In genomic region chr2:39780825-39781600, GRCh38 we compare ENCODE assay signal across 1 cellular context.
TF ChIP-seq lines count a peak whose summit lies in the region.

No MANE protein-coding gene starts in this region.

TF ChIP-seq in HepG2, 621 proteins besides CTCF, POLR2A, EP300 and RAD21 (continued from another document):
- TF ChIP-seq ZNF770 (CRISPR knock-in tag; IDR thresholded peaks at IDR 0.05): peak; percentile 54; the same call in 1 of the 2 replicates
- TF ChIP-seq IRF2 (CRISPR knock-in tag; IDR thresholded peaks at IDR 0.05): 0 out of 2 replicates have a peak, but pooled peaks have one; percentile 8
- no peak for TF ChIP-seq U2AF1 (optimal IDR thresholded peaks at IDR 0.05; ENCODE audit: low read depth, low read length)
- TF ChIP-seq ZNF556 (CRISPR knock-in tag; IDR thresholded peaks at IDR 0.05; ENCODE audit: borderline replicate concordance): no peak
- 0 out of 2 replicates have a peak, but pooled peaks have one; percentile 37 for TF ChIP-seq ZNF772 (CRISPR knock-in tag; IDR thresholded peaks at IDR 0.05)
- peak; percentile 41; the same call in 1 of the 2 replicates for TF ChIP-seq ZMYM3 (CRISPR knock-in tag; IDR thresholded peaks at IDR 0.05)
- peak; percentile 35; the same call in 1 of the 2 replicates for TF ChIP-seq TFAP4 (IDR thresholded peaks at IDR 0.05; ENCODE audit: borderline replicate concordance, low read depth)
- TF ChIP-seq CCAR2 (optimal IDR thresholded peaks at IDR 0.05; ENCODE audit: low read depth, low read length): no peak
- TF ChIP-seq ZNF740 (CRISPR knock-in tag; IDR thresholded peaks at IDR 0.05): 0 out of 2 replicates have a peak, but pooled peaks have one; percentile 41
- TF ChIP-seq SAP130 (CRISPR knock-in tag; IDR thresholded peaks at IDR 0.05; ENCODE audit: low read depth): peak; percentile 33; the same call in 1 of the 2 replicates
- TF ChIP-seq ZNF350 (CRISPR knock-in tag; IDR thresholded peaks at IDR 0.05; ENCODE audit: borderline replicate concordance, low read depth): peak; percentile 54; the same call in 1 of the 2 replicates
- peak; percentile 57 for TF ChIP-seq FOSL2 (CRISPR knock-in tag; IDR thresholded peaks at IDR 0.05)
- TF ChIP-seq MTA1 (CRISPR knock-in tag; IDR thresholded peaks at IDR 0.05; ENCODE audit: borderline replicate concordance): no peak
- peak; percentile 48; the same call in 1 of the 2 replicates for TF ChIP-seq SALL1 (CRISPR knock-in tag; IDR thresholded peaks at IDR 0.05)
- peak; percentile 82 for TF ChIP-seq ZNF292 (CRISPR knock-in tag; IDR thresholded peaks at IDR 0.05; ENCODE audit: borderline replicate concordance, low read depth)
- TF ChIP-seq ZNF724P (CRISPR knock-in tag; IDR thresholded peaks at IDR 0.05; ENCODE audit: borderline replicate concordance): no peak
- TF ChIP-seq ZNF251 (CRISPR knock-in tag; IDR thresholded peaks at IDR 0.05): no peak
- 0 out of 2 replicates have a peak, but pooled peaks have one; percentile 31 for TF ChIP-seq MAFF (IDR thresholded peaks at IDR 0.05; ENCODE audit: low read depth, low read length)
- TF ChIP-seq MAFK (conservative IDR thresholded peaks at IDR 0.05 in 1 of 2, IDR thresholded peaks at IDR 0.05 in 1 of 2; ENCODE audit: low read length in 2 of 2): peak; percentile 48 to 64
- peak; percentile 31; the same call in 1 of the 2 replicates for TF ChIP-seq THAP9 (CRISPR knock-in tag; IDR thresholded peaks at IDR 0.05; ENCODE audit: borderline replicate concordance)
- 0 out of 2 replicates have a peak, but pooled peaks have one; percentile 59 for TF ChIP-seq TP53 (CRISPR knock-in tag; conservative IDR thresholded peaks at IDR 0.05)
- TF ChIP-seq ZNF3 (CRISPR knock-in tag; IDR thresholded peaks at IDR 0.05): 0 out of 2 replicates have a peak, but pooled peaks have one; percentile 56
- no peak for TF ChIP-seq ZNF225 (CRISPR knock-in tag; IDR thresholded peaks at IDR 0.05)
